In the genomic region with DNA sequence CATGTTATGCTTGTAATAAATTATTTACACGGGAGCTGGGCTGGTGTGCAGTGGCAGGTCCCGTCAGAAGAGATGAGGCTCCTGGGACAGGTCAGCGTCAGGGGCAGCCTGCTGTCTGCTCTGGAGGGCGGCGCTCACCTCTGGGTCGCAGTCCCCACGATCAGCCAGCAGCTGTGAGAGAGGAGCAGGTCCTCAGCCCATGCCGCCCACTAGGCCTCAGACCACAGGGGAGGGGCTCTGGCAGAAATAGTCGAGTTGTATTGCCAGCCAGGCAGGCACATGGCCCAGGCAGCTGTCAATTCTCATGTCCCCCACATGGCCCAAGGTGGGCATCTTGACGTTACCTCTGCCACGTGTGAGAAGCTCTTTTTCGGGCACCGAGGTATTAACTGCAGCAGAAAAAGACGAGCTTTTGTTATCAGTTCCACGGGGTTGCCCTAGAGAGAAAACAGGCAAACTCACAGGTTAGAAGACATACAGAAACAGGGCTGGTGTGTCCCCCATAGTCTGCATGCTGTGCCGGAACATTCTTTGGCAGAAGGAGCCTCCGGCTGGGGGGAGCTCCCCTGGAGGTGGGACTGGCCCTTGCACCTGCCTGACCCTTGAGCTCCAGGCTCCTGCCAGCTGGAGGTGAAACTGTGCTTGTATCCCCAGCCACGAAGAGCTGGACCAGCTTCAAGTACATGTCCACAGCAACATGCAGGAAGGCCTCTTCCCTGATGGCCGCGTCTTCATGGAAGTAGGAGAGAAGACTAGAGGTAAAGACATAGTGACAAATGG, we compare ENCODE assay signal across 1 cellular context.
TF ChIP-seq lines count a peak whose summit lies in the region.

No MANE protein-coding gene starts in this region.

TF ChIP-seq in K562, 482 proteins besides CTCF, POLR2A, EP300 and RAD21:
- TF ChIP-seq, protein P1, sequence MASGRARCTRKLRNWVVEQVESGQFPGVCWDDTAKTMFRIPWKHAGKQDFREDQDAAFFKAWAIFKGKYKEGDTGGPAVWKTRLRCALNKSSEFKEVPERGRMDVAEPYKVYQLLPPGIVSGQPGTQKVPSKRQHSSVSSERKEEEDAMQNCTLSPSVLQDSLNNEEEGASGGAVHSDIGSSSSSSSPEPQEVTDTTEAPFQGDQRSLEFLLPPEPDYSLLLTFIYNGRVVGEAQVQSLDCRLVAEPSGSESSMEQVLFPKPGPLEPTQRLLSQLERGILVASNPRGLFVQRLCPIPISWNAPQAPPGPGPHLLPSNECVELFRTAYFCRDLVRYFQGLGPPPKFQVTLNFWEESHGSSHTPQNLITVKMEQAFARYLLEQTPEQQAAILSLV (tag; IDR thresholded peaks at IDR 0.05): no peak
- 0 out of 2 replicates have a peak, but pooled peaks have one; percentile 43 for TF ChIP-seq SUPT5H (IDR thresholded peaks at IDR 0.05)
- peak; percentile 67; the same call in 1 of the 2 replicates for TF ChIP-seq POLR2G (IDR thresholded peaks at IDR 0.05; ENCODE audit: low read depth, low read length)
- no peak for TF ChIP-seq BRD4 (IDR thresholded peaks at IDR 0.05)
TF ChIP-seq in K562: peak in this region for 2.
